ENCODE assay signal across 16 cellular contexts in genomic region chr21:45802956-45803612, GRCh38.
A peak's percentile ranks its signal among the peaks of the same experiment; 100 is the strongest.
DNase-seq lines count a peak whose midpoint lies in the region; ATAC-seq and TF ChIP-seq lines count a peak whose summit lies in the region.
"Had no signal": no experiment of that assay in that cellular context is flagged by ENCODE, and none has a peak within 500 bp of the region (broad histone marks: within the 10 kb centered on the region; RNA-seq: fewer than 3 reads in every experiment).

No MANE protein-coding gene starts in this region.

- H3K4me3 Mint-ChIP-seq in central memory CD8-positive, alpha-beta T cell: no peak overlapping the region
- H3K4me3 Mint-ChIP-seq: B cell; CD4-positive, alpha-beta T cell; H9 had no signal

- H3K9me3 ChIP-seq in BLaER1: peaks cover 7% of the 10 kb centered on the region
- H3K9me3 ChIP-seq in neuronal stem cell (replicated peaks in 1 of 2; ENCODE audit: control insufficient read depth in 2 of 2, insufficient read depth in 1 of 2, low read depth in 1 of 2, low read length in 2 of 2): no peaks in the 10 kb centered on the region
- H3K9me3 ChIP-seq in esophagus squamous epithelium: no peaks in the 10 kb centered on the region
- H3K9me3 ChIP-seq: Caco-2 had no signal

- peak overlapping the region; percentile 85 for H3K23ac ChIP-seq in neuronal stem cell (ENCODE audit: low read depth, low read length, poor library complexity)

- H3K36me3 ChIP-seq in BLaER1 (peaks cover 26% of the 10 kb centered on the region), neuronal stem cell (replicated peaks in 1 of 2; ENCODE audit: control insufficient read depth in 2 of 2, insufficient read depth in 2 of 2, low read length in 2 of 2) (no peaks in the 10 kb centered on the region), esophagus squamous epithelium (no peaks in the 10 kb centered on the region)

- no peak overlapping the region for H2BK12ac ChIP-seq in neuronal stem cell (ENCODE audit: low read length)

- WGBS in neuronal stem cell (ENCODE audit: extremely low coverage in 2 of 2, insufficient read length in 2 of 2, insufficient replicate concordance in 1 of 2), 2 donors: no CpG with 5 or more reads among the region's 8 CpGs
- WGBS in esophagus squamous epithelium, 2 donors: 67 to 68% methylated on average over 3 to 8 of the region's 8 CpGs

- no peak overlapping the region for H3K4me3 ChIP-seq in BLaER1
- H3K4me3 ChIP-seq in neuronal stem cell (ENCODE audit: low read length in 2 of 2): no peak overlapping the region
- H3K4me3 ChIP-seq in esophagus squamous epithelium: no peak overlapping the region

- peak overlapping the region; percentile 45; the same call in 1 of the 2 replicates for H3K27ac ChIP-seq in BLaER1
- no peak overlapping the region for H3K27ac ChIP-seq in neuronal stem cell (replicated peaks; ENCODE audit: low read length)
- no peak overlapping the region for H3K27ac ChIP-seq in foreskin keratinocyte
- no peak overlapping the region for H3K27ac ChIP-seq in esophagus squamous epithelium
- H3K27ac ChIP-seq: C4-2B had no signal

- H3K4me2 ChIP-seq in BLaER1 (peak overlapping the region; percentile 84), neuronal stem cell (ENCODE audit: insufficient read depth, low read length, poor library complexity, severe bottlenecking) (no peak overlapping the region)

- peak overlapping the region; percentile 84 for H2BK15ac ChIP-seq in neuronal stem cell (ENCODE audit: low read length)

- H3K79me1 ChIP-seq in neuronal stem cell (ENCODE audit: low read depth, low read length): no peaks in the 10 kb centered on the region

- no peak overlapping the region for H2BK120ac ChIP-seq in neuronal stem cell (ENCODE audit: low read depth, low read length)

- TF ChIP-seq CTCF in foreskin keratinocyte (conservative IDR thresholded peaks at IDR 0.05): no peak
- no peak for TF ChIP-seq CTCF in esophagus squamous epithelium (IDR thresholded peaks at IDR 0.05)

- H4K8ac ChIP-seq in neuronal stem cell (ENCODE audit: low read depth, low read length): no peak overlapping the region

- H3K9me3 Mint-ChIP-seq in central memory CD8-positive, alpha-beta T cell: no peaks in the 10 kb centered on the region
- H3K9me3 Mint-ChIP-seq: CD4-positive, alpha-beta T cell had no signal

- no peak overlapping the region for H2BK5ac ChIP-seq in neuronal stem cell (ENCODE audit: low read length)

- no peak overlapping the region for H2AFZ ChIP-seq in neuronal stem cell (ENCODE audit: low read length)

- no peak overlapping the region for H3K14ac ChIP-seq in neuronal stem cell (ENCODE audit: low read length)

- TF ChIP-seq POLR2A in esophagus squamous epithelium (IDR thresholded peaks at IDR 0.05): no peak

- peak overlapping the region; percentile 25 for H3K27ac Mint-ChIP-seq in central memory CD8-positive, alpha-beta T cell (ENCODE audit: low read depth)
- H3K27ac Mint-ChIP-seq: CD4-positive, alpha-beta T cell had no signal

- peak overlapping the region; percentile 48 for H3K9ac ChIP-seq in BLaER1
- no peak overlapping the region for H3K9ac ChIP-seq in neuronal stem cell (ENCODE audit: low read depth, low read length, poor library complexity)

- H3K4ac ChIP-seq in neuronal stem cell (ENCODE audit: low read length): no peak overlapping the region

- no peaks in the 10 kb centered on the region for H3K36me3 Mint-ChIP-seq in central memory CD8-positive, alpha-beta T cell (ENCODE audit: insufficient read depth)

- H4K20me1 ChIP-seq in BLaER1: peaks cover 64% of the 10 kb centered on the region

- H3K27me3 ChIP-seq in BLaER1: no peaks in the 10 kb centered on the region
- peaks cover 0 to 3% (median 0%) of the 10 kb centered on the region in 3 experiments for H3K27me3 ChIP-seq in neuronal stem cell (ENCODE audit: control insufficient read depth in 3 of 3, insufficient read depth in 3 of 3, low read depth in 1 of 3, low read length in 3 of 3)
- H3K27me3 ChIP-seq in foreskin keratinocyte: no peaks in the 10 kb centered on the region
- H3K27me3 ChIP-seq in esophagus squamous epithelium: peaks cover 0 to 12% (median 0%) of the 10 kb centered on the region in 4 donors

- peaks cover 37% of the 10 kb centered on the region for H3K27me3 Mint-ChIP-seq in central memory CD8-positive, alpha-beta T cell
- H3K27me3 Mint-ChIP-seq: B cell; CD4-positive, alpha-beta T cell had no signal

- DNase-seq in D341Med (ENCODE audit: low spot score): peak; percentile 16
- no peak for DNase-seq in central memory CD8-positive, alpha-beta T cell (ENCODE audit: low spot score in 2 of 2)
- no peak for DNase-seq in neuronal stem cell (ENCODE audit: low spot score)
- DNase-seq in foreskin keratinocyte: no peak
- no peak for DNase-seq in esophagus squamous epithelium (lab: John Stamatoyannopoulos, UW)
- DNase-seq: Caco-2; CD4-positive, alpha-beta T cell; DMS153; DMS79; GDM1; H9 had no signal

- peak overlapping the region; percentile 82 for H2AK5ac ChIP-seq in neuronal stem cell (ENCODE audit: low read depth, low read length)

- H3K4me1 ChIP-seq in BLaER1 (peaks cover 65% of the 10 kb centered on the region), neuronal stem cell (ENCODE audit: control insufficient read depth in 2 of 2, insufficient read depth in 1 of 2, low read depth in 1 of 2, low read length in 2 of 2) (peaks cover 0 to 6% of the 10 kb centered on the region in 2 donors), foreskin keratinocyte (no peaks in the 10 kb centered on the region), esophagus squamous epithelium (no peaks in the 10 kb centered on the region)
- H3K4me1 ChIP-seq: Caco-2 had no signal

- ATAC-seq in central memory CD8-positive, alpha-beta T cell (replicated peaks; ENCODE audit: extremely low read depth, poor library complexity, severe bottlenecking): no peak
- no peak for ATAC-seq in foreskin keratinocyte
- no peak for ATAC-seq in GM21619 (IDR thresholded peaks at IDR 0.05; ENCODE audit: unreplicated experiment)
- ATAC-seq: HepG2 had no signal

- H3K18ac ChIP-seq in neuronal stem cell (ENCODE audit: low read length): peak overlapping the region; percentile 69

- H4K91ac ChIP-seq in neuronal stem cell (ENCODE audit: low read depth, low read length, poor library complexity): no peak overlapping the region

- intact Hi-C loops in esophagus squamous epithelium (cut with DNase I): no loop called here

- no peaks in the 10 kb centered on the region for H3K4me1 Mint-ChIP-seq in central memory CD8-positive, alpha-beta T cell
- H3K4me1 Mint-ChIP-seq: B cell had no signal
